In the genomic region with DNA sequence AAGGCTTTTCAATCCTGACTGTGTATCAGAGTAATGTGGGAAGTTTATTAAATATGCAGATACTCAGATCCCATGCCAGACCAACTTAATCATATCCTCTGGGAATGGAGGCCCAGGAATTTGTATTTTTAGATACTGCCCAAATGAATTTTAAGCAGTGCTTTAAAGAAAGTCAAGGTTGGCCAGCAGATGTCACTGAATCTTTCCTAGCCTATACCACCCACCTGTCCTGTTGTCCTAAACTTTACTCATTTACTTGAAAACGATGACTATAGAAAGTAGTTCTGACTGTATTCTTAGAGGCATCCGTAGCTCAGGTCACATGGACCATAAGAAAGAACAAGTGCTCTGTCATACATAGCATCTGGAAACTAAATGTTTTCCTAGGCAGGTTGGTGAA, we compare ENCODE assay signal across 13 cellular contexts.
A peak's percentile ranks its signal among the peaks of the same experiment; 100 is the strongest.
DNase-seq lines count a peak whose midpoint lies in the region; ATAC-seq and TF ChIP-seq lines count a peak whose summit lies in the region.
"Had no signal": no experiment of that assay in that cellular context is flagged by ENCODE, and none has a peak within 500 bp of the region (broad histone marks: within the 10 kb centered on the region; RNA-seq: fewer than 3 reads in every experiment).

No MANE protein-coding gene starts in this region.

- H3K79me2 ChIP-seq in GM23338 (replicated peaks; ENCODE audit: insufficient read depth), result no peaks in the 10 kb centered on the region

- H3K9me3 ChIP-seq in liver (ENCODE audit: control insufficient read depth in 4 of 4, low read length in 3 of 4) (no peaks in the 10 kb centered on the region), BE2C (no peaks in the 10 kb centered on the region), MG63 (no peaks in the 10 kb centered on the region)
- H3K9me3 ChIP-seq: sigmoid colon had no signal

- no peaks in the 10 kb centered on the region for H3K4me1 ChIP-seq in GM23338 (ENCODE audit: insufficient read depth)
- no peaks in the 10 kb centered on the region for H3K4me1 ChIP-seq in liver (ENCODE audit: control insufficient read depth in 4 of 4, insufficient read depth in 4 of 4, low read length in 3 of 4)
- H3K4me1 ChIP-seq in BE2C, result no peaks in the 10 kb centered on the region
- H3K4me1 ChIP-seq: sigmoid colon had no signal

- H3K4me1 Mint-ChIP-seq in GM23338, result no peaks in the 10 kb centered on the region

- H2AFZ ChIP-seq in GM23338, result no peak overlapping the region

- H3K27ac Mint-ChIP-seq in GM23338, result no peak overlapping the region
- H3K27ac Mint-ChIP-seq: activated T-helper 2 cell treated with anti-CD3 and anti-CD28 coated beads, Interferon-gamma antibody, Interleukin-2, Interleukin-4, amounts not matched to agents 10 μg/mL and 5 μg/mL and 100 μg/mL, durations not matched to agents 14 hours and 24 hours and 36 hours had no signal

- H3K9ac ChIP-seq in liver (ENCODE audit: low read depth in 1 of 2, low read length in 2 of 2), result no peak overlapping the region

- ATAC-seq in GM18508 (IDR thresholded peaks at IDR 0.05; ENCODE audit: insufficient read depth, unreplicated experiment) (peak; percentile 44), GM23338 (no peak), HG03575 (IDR thresholded peaks at IDR 0.05; ENCODE audit: extremely low read depth, insufficient number of reproducible peaks, low FRiP score, unreplicated experiment) (peak; percentile 63), left cardiac atrium (no peak)
- ATAC-seq: left ventricle myocardium superior had no signal

- no peak overlapping the region for H3K4me3 Mint-ChIP-seq in GM23338

- no peaks in the 10 kb centered on the region for H3K36me3 Mint-ChIP-seq in GM23338 (ENCODE audit: low read depth)

- H3K27ac ChIP-seq in GM23338 (ENCODE audit: low read depth) (no peak overlapping the region), liver (ENCODE audit: low read depth in 1 of 2, low read length in 2 of 2) (no peak overlapping the region)
- H3K27ac ChIP-seq: sigmoid colon had no signal

- TF ChIP-seq CTCF in GM23338 (conservative IDR thresholded peaks at IDR 0.05; ENCODE audit: low read depth in 2 of 2) (peak; percentile 35 to 41), liver (IDR thresholded peaks at IDR 0.05; ENCODE audit: low read depth, low read length, missing input control) (peak; percentile 21), BE2C (IDR thresholded peaks at IDR 0.05; ENCODE audit: low read depth, low read length) (no peak; the same call in 1 of the 2 replicates)

- H3K4me2 ChIP-seq in GM23338, result no peak overlapping the region

- no peak overlapping the region for H3K4me3 ChIP-seq in GM23338
- H3K4me3 ChIP-seq in liver (ENCODE audit: low read depth in 1 of 3, low read length in 3 of 3), result no peak overlapping the region
- no peak overlapping the region for H3K4me3 ChIP-seq in BE2C (ENCODE audit: low read depth, low read length)
- no peak overlapping the region for H3K4me3 ChIP-seq in MG63
- H3K4me3 ChIP-seq: sigmoid colon had no signal

- H3K27me3 ChIP-seq in GM23338 (ENCODE audit: insufficient read depth) (no peaks in the 10 kb centered on the region), liver (ENCODE audit: control insufficient read depth in 4 of 4, insufficient read depth in 4 of 4, low read length in 3 of 4) (no peaks in the 10 kb centered on the region), BE2C (no peaks in the 10 kb centered on the region), MG63 (no peaks in the 10 kb centered on the region)
- H3K27me3 ChIP-seq: sigmoid colon had no signal

- H3K27me3 Mint-ChIP-seq in GM23338 (ENCODE audit: insufficient read depth, low read depth, poor library complexity), result peaks cover 1% of the 10 kb centered on the region

- intact Hi-C loops in left cardiac atrium (cut with DNase I), result no loop called here

- no peaks in the 10 kb centered on the region for H3F3A ChIP-seq in GM23338 (replicated peaks; ENCODE audit: low read depth)

- no peaks in the 10 kb centered on the region for H3K36me3 ChIP-seq in GM23338 (ENCODE audit: insufficient read depth)
- no peaks in the 10 kb centered on the region for H3K36me3 ChIP-seq in liver (ENCODE audit: control insufficient read depth in 4 of 4, insufficient read depth in 3 of 4, low read depth in 1 of 4, low read length in 3 of 4)
- no peaks in the 10 kb centered on the region for H3K36me3 ChIP-seq in BE2C
- no peaks in the 10 kb centered on the region for H3K36me3 ChIP-seq in MG63
- H3K36me3 ChIP-seq: sigmoid colon had no signal

- TF ChIP-seq RAD21 in liver (IDR thresholded peaks at IDR 0.05), result peak; percentile 57 to 72

- 47% methylated on average over 2 of the region's 2 CpGs for WGBS in liver

- no peaks in the 10 kb centered on the region for H4K20me1 ChIP-seq in GM23338 (replicated peaks; ENCODE audit: insufficient read depth)

- H3K9me3 Mint-ChIP-seq in GM23338, result no peaks in the 10 kb centered on the region
- H3K9me3 Mint-ChIP-seq: activated T-helper 2 cell treated with anti-CD3 and anti-CD28 coated beads, Interferon-gamma antibody, Interleukin-2, Interleukin-4, amounts not matched to agents 10 μg/mL and 5 μg/mL and 100 μg/mL, durations not matched to agents 14 hours and 24 hours and 36 hours had no signal

- DNase-seq in GM23338 (ENCODE audit: low spot score) (peak; percentile 16), BE2C (no peak), MG63 (no peak), HUDEP-2 (lab: John Stamatoyannopoulos, UW; ENCODE audit: unreplicated experiment in 76 of 76) (no peak), left cardiac atrium (no peak)
- DNase-seq: left ventricle myocardium superior; NCI-H2227 treated with DMSO at 0.1 percent for 48 hours; sigmoid colon; stimulated activated naive CD4-positive, alpha-beta T cell treated with Interleukin-2 at 50 U/mL for 16 hours had no signal

- no peaks in the 10 kb centered on the region for H3K9me2 ChIP-seq in GM23338 (ENCODE audit: insufficient read depth)

TF ChIP-seq in GM23338, 12 proteins besides CTCF, POLR2A, EP300 and RAD21 (continues in another document):
- TF ChIP-seq EZH2phosphoT487 (IDR thresholded peaks at IDR 0.05; ENCODE audit: unreplicated experiment) (no peak), POLR2AphosphoS5 (IDR thresholded peaks at IDR 0.05; ENCODE audit: low read depth) (no peak), ZNF114 (CRISPR knock-in tag; IDR thresholded peaks at IDR 0.05) (no peak), JUNB (IDR thresholded peaks at IDR 0.05; ENCODE audit: unreplicated experiment) (no peak), EZH2 (IDR thresholded peaks at IDR 0.05; ENCODE audit: low read depth, unreplicated experiment) (no peak)
- TF ChIP-seq, protein P1, sequence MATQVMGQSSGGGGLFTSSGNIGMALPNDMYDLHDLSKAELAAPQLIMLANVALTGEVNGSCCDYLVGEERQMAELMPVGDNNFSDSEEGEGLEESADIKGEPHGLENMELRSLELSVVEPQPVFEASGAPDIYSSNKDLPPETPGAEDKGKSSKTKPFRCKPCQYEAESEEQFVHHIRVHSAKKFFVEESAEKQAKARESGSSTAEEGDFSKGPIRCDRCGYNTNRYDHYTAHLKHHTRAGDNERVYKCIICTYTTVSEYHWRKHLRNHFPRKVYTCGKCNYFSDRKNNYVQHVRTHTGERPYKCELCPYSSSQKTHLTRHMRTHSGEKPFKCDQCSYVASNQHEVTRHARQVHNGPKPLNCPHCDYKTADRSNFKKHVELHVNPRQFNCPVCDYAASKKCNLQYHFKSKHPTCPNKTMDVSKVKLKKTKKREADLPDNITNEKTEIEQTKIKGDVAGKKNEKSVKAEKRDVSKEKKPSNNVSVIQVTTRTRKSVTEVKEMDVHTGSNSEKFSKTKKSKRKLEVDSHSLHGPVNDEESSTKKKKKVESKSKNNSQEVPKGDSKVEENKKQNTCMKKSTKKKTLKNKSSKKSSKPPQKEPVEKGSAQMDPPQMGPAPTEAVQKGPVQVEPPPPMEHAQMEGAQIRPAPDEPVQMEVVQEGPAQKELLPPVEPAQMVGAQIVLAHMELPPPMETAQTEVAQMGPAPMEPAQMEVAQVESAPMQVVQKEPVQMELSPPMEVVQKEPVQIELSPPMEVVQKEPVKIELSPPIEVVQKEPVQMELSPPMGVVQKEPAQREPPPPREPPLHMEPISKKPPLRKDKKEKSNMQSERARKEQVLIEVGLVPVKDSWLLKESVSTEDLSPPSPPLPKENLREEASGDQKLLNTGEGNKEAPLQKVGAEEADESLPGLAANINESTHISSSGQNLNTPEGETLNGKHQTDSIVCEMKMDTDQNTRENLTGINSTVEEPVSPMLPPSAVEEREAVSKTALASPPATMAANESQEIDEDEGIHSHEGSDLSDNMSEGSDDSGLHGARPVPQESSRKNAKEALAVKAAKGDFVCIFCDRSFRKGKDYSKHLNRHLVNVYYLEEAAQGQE (IDR thresholded peaks at IDR 0.05; ENCODE audit: unreplicated experiment), result no peak

TF ChIP-seq in liver, 16 proteins besides CTCF, POLR2A, EP300 and RAD21:
- no peak for TF ChIP-seq RXRA (IDR thresholded peaks at IDR 0.05)
TF ChIP-seq in liver: peak in this region for 0.

Comparison
In these comparisons a context has a peak if more than half of its experiments do, and no peak if none do; other contexts are left out.
1. ATAC-seq: peak in GM18508 (single experiment) and HG03575 (single experiment); none in GM23338 (single experiment) and left cardiac atrium (0 of 2).